Comparison of ENCODE assay signal across 1 cellular context in genomic region chr12:62640910-62641448, GRCh38.
TF ChIP-seq lines count a peak whose summit lies in the region.

No MANE protein-coding gene starts in this region.

TF ChIP-seq in GM23338, 12 proteins besides CTCF, POLR2A, EP300 and RAD21 (continued from another document):
- TF ChIP-seq ZNF462 (CRISPR knock-in tag; IDR thresholded peaks at IDR 0.05), result no peak
